Comparison of ENCODE assay signal across 27 cellular contexts in the genomic region with DNA sequence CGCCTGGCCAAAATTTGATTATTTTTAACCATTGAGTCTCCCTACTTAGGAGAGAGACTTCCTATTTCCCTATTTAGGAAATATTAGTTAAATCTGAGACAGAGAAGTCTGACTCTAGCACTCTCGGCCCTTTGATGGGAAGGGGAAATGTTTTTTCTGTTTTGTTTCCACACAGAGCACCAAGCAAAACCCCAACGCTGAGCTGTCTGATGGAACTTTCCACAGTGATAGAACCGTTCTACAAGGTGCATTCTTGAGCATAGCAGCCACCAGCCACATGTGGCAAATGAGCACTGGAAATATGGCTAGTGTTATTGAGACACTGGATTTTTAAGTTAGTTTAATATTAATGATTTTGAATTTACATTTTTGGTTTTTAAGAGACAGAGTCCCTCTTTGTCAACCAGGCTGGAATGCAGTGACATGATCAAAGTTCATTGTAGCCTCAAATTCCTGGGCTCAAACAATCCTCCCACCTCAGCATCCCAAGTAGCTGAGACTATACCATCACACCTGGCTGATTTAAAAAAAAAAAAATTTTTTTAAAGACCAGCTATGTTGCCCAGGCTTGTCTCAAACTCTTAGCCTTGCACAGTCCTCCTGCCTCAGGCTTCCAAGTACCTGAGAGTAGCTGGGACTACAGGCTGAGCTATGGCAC.
"Had no signal": no experiment of that assay in that cellular context is flagged by ENCODE, and none has a peak within 500 bp of the region (broad histone marks: within the 10 kb centered on the region; RNA-seq: fewer than 3 reads in every experiment).

No MANE protein-coding gene starts in this region.

- DNase-seq: activated CD4-positive, alpha-beta T cell treated with anti-CD3 and anti-CD28 coated beads for 36 hours; activated CD4-positive, CD25-positive, alpha-beta regulatory T cell; activated naive CD4-positive, alpha-beta T cell; activated T-cell treated with anti-CD3 and anti-CD28 coated beads for 4 hours; activated T-cell treated with anti-CD3 and anti-CD28 coated beads, Interleukin-2, amount 50 U/mL, for 72 hours; adrenal gland; aorta; body of pancreas; cerebellar nuclear complex; colonic mucosa; effector CD8-positive, alpha-beta T cell; glutamatergic neuron; left ventricle myocardium inferior; natural killer cell; stimulated activated CD4-positive, alpha-beta T cell treated with anti-CD3 and anti-CD28 coated beads, Interleukin-12 subunit alpha, Interleukin-12 subunit beta, amount 100 ng/mL, for 4 hours; stimulated activated CD4-positive, alpha-beta T cell treated with anti-CD3 and anti-CD28 coated beads, Interleukin-4, amount 100 ng/mL, for 4 hours; stimulated activated CD8-positive, alpha-beta memory T cell treated with anti-CD3 and anti-CD28 coated beads, Interleukin-4, amount 100 ng/mL, for 48 hours; stimulated activated naive B cell treated with anti-CD40 and anti-IgM and Interleukin-4, amounts not matched to agents 10 μg/mL and 1 μg/mL and 100 μg/mL, for 72 hours; T-helper 1 cell had no signal

- H3K36me3 ChIP-seq: adrenal gland, cardiac muscle cell, colonic mucosa, left ventricle myocardium inferior, tibial nerve had no signal

- H3K9me3 Mint-ChIP-seq: activated naive CD4-positive, alpha-beta T cell treated with anti-CD3 and anti-CD28 coated beads, Interleukin-2, amount 50 U/mL, for 72 hours; activated T-cell treated with anti-CD3 and anti-CD28 coated beads, Interleukin-2, amount 50 U/mL, for 72 hours; natural killer cell; stimulated activated naive B cell treated with anti-CD40 and anti-IgM and Interleukin-4, amounts not matched to agents 10 μg/mL and 1 μg/mL and 100 μg/mL, for 72 hours; T-helper 2 cell treated with Interferon-gamma antibody and Interleukin-4, amounts not matched to agents 5 μg/mL and 100 μg/mL, for 36 hours had no signal

- FAIRE-seq: frontal cortex, islet of Langerhans had no signal

- H3K4me3 ChIP-seq: adrenal gland, body of pancreas, cardiac muscle cell, colonic mucosa, left ventricle myocardium inferior, skin epidermis, tibial nerve had no signal

- H3K27me3 ChIP-seq: adrenal gland, body of pancreas, colonic mucosa, tibial nerve had no signal

- H3K36me3 Mint-ChIP-seq: activated naive CD4-positive, alpha-beta T cell treated with anti-CD3 and anti-CD28 coated beads, Interleukin-2, amount 50 U/mL, for 72 hours; natural killer cell; stimulated activated naive B cell treated with anti-CD40 and anti-IgM and Interleukin-4, amounts not matched to agents 10 μg/mL and 1 μg/mL and 100 μg/mL, for 72 hours had no signal

- ATAC-seq: activated CD4-positive, alpha-beta T cell treated with anti-CD3 and anti-CD28 coated beads for 36 hours; activated T-cell treated with anti-CD3 and anti-CD28 coated beads, Interleukin-2, amount 50 U/mL, for 72 hours; body of pancreas; natural killer cell; sciatic nerve had no signal

- H3K4me1 ChIP-seq: colonic mucosa, tibial nerve had no signal

- H3K27ac Mint-ChIP-seq: activated CD4-positive, alpha-beta T cell treated with anti-CD3 and anti-CD28 coated beads for 36 hours; activated naive CD4-positive, alpha-beta T cell treated with anti-CD3 and anti-CD28 coated beads, Interleukin-2, amount 50 U/mL, for 72 hours; activated T-cell treated with anti-CD3 and anti-CD28 coated beads, Interleukin-2, amount 50 U/mL, for 72 hours; natural killer cell; stimulated activated naive B cell treated with anti-CD40 and anti-IgM and Interleukin-4, amounts not matched to agents 10 μg/mL and 1 μg/mL and 100 μg/mL, for 72 hours; T-helper 2 cell treated with Interferon-gamma antibody and Interleukin-4, amounts not matched to agents 5 μg/mL and 100 μg/mL, for 36 hours had no signal

- H3K4me1 Mint-ChIP-seq: activated CD4-positive, alpha-beta T cell treated with anti-CD3 and anti-CD28 coated beads for 36 hours; natural killer cell had no signal

- H3K4me3 Mint-ChIP-seq: activated CD4-positive, alpha-beta T cell treated with anti-CD3 and anti-CD28 coated beads for 36 hours; activated T-cell treated with anti-CD3 and anti-CD28 coated beads, Interleukin-2, amount 50 U/mL, for 72 hours; natural killer cell; stimulated activated naive B cell treated with anti-CD40 and anti-IgM and Interleukin-4, amounts not matched to agents 10 μg/mL and 1 μg/mL and 100 μg/mL, for 72 hours; T-helper 2 cell treated with Interferon-gamma antibody and Interleukin-4, amounts not matched to agents 5 μg/mL and 100 μg/mL, for 36 hours had no signal

- H3K9me3 ChIP-seq: adrenal gland, body of pancreas, colonic mucosa, left ventricle myocardium inferior, tibial nerve had no signal

- H3K27ac ChIP-seq: adrenal gland, body of pancreas, cardiac muscle cell, colonic mucosa, left ventricle myocardium inferior, skin epidermis, tibial nerve had no signal
